In genomic region chr1:21240706-21241105, GRCh38 we compare ENCODE assay signal across 21 cellular contexts.
"Had no signal": no experiment of that assay in that cellular context is flagged by ENCODE, and none has a peak within 500 bp of the region (broad histone marks: within the 10 kb centered on the region; RNA-seq: fewer than 3 reads in every experiment).

No MANE protein-coding gene starts in this region.

- DNase-seq: activated B cell treated with CpG ODN at 0.5 μM for 24 hours; activated CD4-positive, alpha-beta memory T cell treated with anti-CD3 and anti-CD28 coated beads, Interleukin-2, amount 10 ng/mL, durations not matched to agents 7 days and 5 days; activated CD4-positive, alpha-beta T cell treated with anti-CD3 and anti-CD28 coated beads for 1 hour; activated CD4-positive, alpha-beta T cell treated with anti-CD3 and anti-CD28 coated beads, Interleukin-2, amount 10 ng/mL, durations not matched to agents 24 days and 14 days; activated effector memory CD4-positive, alpha-beta T cell treated with Interleukin-2 at 50 U/mL for 16 hours; activated naive CD4-positive, alpha-beta T cell; aorta; body of pancreas; central memory CD4-positive, alpha-beta T cell; MG63; MV-4-11; NCI-H1092 treated with DMSO at 0.1 percent for 48 hours; NCI-H1417 treated with DMSO at 0.1 percent for 48 hours; NCI-H1694; NCI-H2029; NCI-H510A treated with DMSO at 0.1 percent for 48 hours; SIG-M5; T-helper 17 cell; T-helper 9 cell had no signal

- H3K9me3 Mint-ChIP-seq: activated CD4-positive, alpha-beta memory T cell treated with anti-CD3 and anti-CD28 coated beads, Interleukin-2, amount 10 ng/mL, durations not matched to agents 7 days and 5 days; activated CD4-positive, alpha-beta T cell treated with anti-CD3 and anti-CD28 coated beads, Interleukin-2, amount 10 ng/mL, durations not matched to agents 24 days and 14 days; activated naive CD4-positive, alpha-beta T cell treated with anti-CD3 and anti-CD28 coated beads, Interleukin-2, amount 50 U/mL, for 24 hours; activated T-helper 1 cell treated with anti-CD3 and anti-CD28 coated beads, Interleukin-12 subunit alpha, Interleukin-12 subunit beta, Interleukin-2, Interleukin-4 antibody, amounts not matched to agents 30 ng/mL and 10 ng/mL and 1 ng/mL, durations not matched to agents 14 hours and 24 hours and 36 hours had no signal

- H3K27me3 Mint-ChIP-seq: activated B cell treated with CpG ODN at 0.5 μM for 24 hours; activated CD4-positive, alpha-beta memory T cell treated with anti-CD3 and anti-CD28 coated beads, Interleukin-2, amount 10 ng/mL, durations not matched to agents 7 days and 5 days; activated CD4-positive, alpha-beta T cell treated with anti-CD3 and anti-CD28 coated beads, Interleukin-2, amount 10 ng/mL, durations not matched to agents 24 days and 14 days; activated naive CD4-positive, alpha-beta T cell treated with anti-CD3 and anti-CD28 coated beads, Interleukin-2, amount 50 U/mL, for 24 hours; T-helper 17 cell had no signal

- H3K4me1 Mint-ChIP-seq: activated B cell treated with CpG ODN at 0.5 μM for 24 hours; activated naive CD4-positive, alpha-beta T cell treated with anti-CD3 and anti-CD28 coated beads, Interleukin-2, amount 50 U/mL, for 24 hours; T-helper 17 cell had no signal

- H3K9me3 ChIP-seq: body of pancreas, MG63 had no signal

- H3K27me3 ChIP-seq: body of pancreas, MG63 had no signal

- H3K27ac Mint-ChIP-seq: activated B cell treated with CpG ODN at 0.5 μM for 24 hours; activated CD4-positive, alpha-beta memory T cell treated with anti-CD3 and anti-CD28 coated beads, Interleukin-2, amount 10 ng/mL, durations not matched to agents 7 days and 5 days; activated CD4-positive, alpha-beta T cell treated with anti-CD3 and anti-CD28 coated beads, Interleukin-2, amount 10 ng/mL, durations not matched to agents 24 days and 14 days; activated T-helper 1 cell treated with anti-CD3 and anti-CD28 coated beads, Interleukin-12 subunit alpha, Interleukin-12 subunit beta, Interleukin-2, Interleukin-4 antibody, amounts not matched to agents 30 ng/mL and 10 ng/mL and 1 ng/mL, durations not matched to agents 14 hours and 24 hours and 36 hours; T-helper 17 cell had no signal

- H3K36me3 ChIP-seq: MG63 had no signal

- H3K4me3 ChIP-seq: body of pancreas, MG63 had no signal

- ATAC-seq: body of pancreas, T-helper 17 cell had no signal

- H3K4me3 Mint-ChIP-seq: activated B cell treated with CpG ODN at 0.5 μM for 24 hours; activated CD4-positive, alpha-beta memory T cell treated with anti-CD3 and anti-CD28 coated beads, Interleukin-2, amount 10 ng/mL, durations not matched to agents 7 days and 5 days; activated CD4-positive, alpha-beta T cell treated with anti-CD3 and anti-CD28 coated beads, Interleukin-2, amount 10 ng/mL, durations not matched to agents 24 days and 14 days; activated naive CD4-positive, alpha-beta T cell treated with anti-CD3 and anti-CD28 coated beads, Interleukin-2, amount 50 U/mL, for 24 hours; activated T-helper 1 cell treated with anti-CD3 and anti-CD28 coated beads, Interleukin-12 subunit alpha, Interleukin-12 subunit beta, Interleukin-2, Interleukin-4 antibody, amounts not matched to agents 30 ng/mL and 10 ng/mL and 1 ng/mL, durations not matched to agents 14 hours and 24 hours and 36 hours; T-helper 17 cell had no signal
